9 cellular contexts compared by ENCODE assay signal in genomic region chr7:13990984-13991790, GRCh38. TPM values are rescaled to one million over a fixed set of nuclear protein-coding genes. Genes with fewer than 3 reads are reported as not detected.
DNase-seq lines count a peak whose midpoint lies in the region; ATAC-seq and TF ChIP-seq lines count a peak whose summit lies in the region.
"Had no signal": no experiment of that assay in that cellular context is flagged by ENCODE, and none has a peak within 500 bp of the region (broad histone marks: within the 10 kb centered on the region; RNA-seq: fewer than 3 reads in every experiment).

No MANE protein-coding gene starts in this region.

- TF ChIP-seq CTCF in Peyer's patch (IDR thresholded peaks at IDR 0.05) = peak in 1 of 6 experiments; percentile 37
- TF ChIP-seq CTCF in fibroblast of villous mesenchyme (IDR thresholded peaks at IDR 0.05; ENCODE audit: insufficient read depth, low read depth, low read length) = no peak

- no peak overlapping the region for H3K4me3 Mint-ChIP-seq in activated T-helper 17 cell treated with anti-CD3 and anti-CD28 coated beads, Interleukin-2, amount 50 U/mL, for 72 hours
- H3K4me3 Mint-ChIP-seq in naive thymus-derived CD8-positive, alpha-beta T cell = no peak overlapping the region
- no peak overlapping the region for H3K4me3 Mint-ChIP-seq in stimulated activated naive B cell treated with anti-CD40 and anti-IgM and Interleukin-4, amounts not matched to agents 10 μg/mL and 1 μg/mL and 100 μg/mL, for 72 hours
- H3K4me3 Mint-ChIP-seq: activated naive CD4-positive, alpha-beta T cell treated with anti-CD3 and anti-CD28 coated beads, Interleukin-2, amount 50 U/mL, for 24 hours had no signal

- no peaks in the 10 kb centered on the region for H3K9me3 ChIP-seq in Peyer's patch

- no peak for TF ChIP-seq EP300 in Ishikawa (IDR thresholded peaks at IDR 0.05; ENCODE audit: borderline replicate concordance)

- H3K27me3 ChIP-seq in Peyer's patch = no peaks in the 10 kb centered on the region

- POLR2A ChIA-PET in naive thymus-derived CD8-positive, alpha-beta T cell (lab: Charles Lee) = interaction anchor here (0.6 kb wide), 1 partner anchor 348 kb away, joined by 3 read pairs; no protein-coding TSS in a partner anchor

- peak; percentile 57 for ATAC-seq in GM21529 (IDR thresholded peaks at IDR 0.05; ENCODE audit: unreplicated experiment)
- ATAC-seq in activated T-helper 17 cell treated with anti-CD3 and anti-CD28 coated beads, Interleukin-2, amount 50 U/mL, for 72 hours (replicated peaks) = peak; percentile 91
- ATAC-seq in naive thymus-derived CD8-positive, alpha-beta T cell = peak; percentile 30 to 53
- ATAC-seq in stimulated activated naive B cell treated with anti-CD40 and anti-IgM and Interleukin-4, amounts not matched to agents 10 μg/mL and 1 μg/mL and 100 μg/mL, for 72 hours (replicated peaks) = peak; percentile 72 to 73

- H3K4me3 ChIP-seq in Peyer's patch = peak overlapping the region; percentile 34 to 78 (median 48)
- H3K4me3 ChIP-seq in fibroblast of villous mesenchyme (ENCODE audit: low read depth, low read length) = peak overlapping the region; percentile 75

- H3K27me3 Mint-ChIP-seq in activated T-helper 17 cell treated with anti-CD3 and anti-CD28 coated beads, Interleukin-2, amount 50 U/mL, for 72 hours = no peaks in the 10 kb centered on the region
- peaks cover 4 to 11% (median 4%) of the 10 kb centered on the region in 5 donors for H3K27me3 Mint-ChIP-seq in naive thymus-derived CD8-positive, alpha-beta T cell
- peaks cover 4 to 6% of the 10 kb centered on the region in 2 donors for H3K27me3 Mint-ChIP-seq in stimulated activated naive B cell treated with anti-CD40 and anti-IgM and Interleukin-4, amounts not matched to agents 10 μg/mL and 1 μg/mL and 100 μg/mL, for 72 hours

- TF ChIP-seq RAD21 in Ishikawa (IDR thresholded peaks at IDR 0.05; ENCODE audit: low read depth) = no peak

- peak overlapping the region; percentile 55 to 73 (median 64) for H3K27ac ChIP-seq in Peyer's patch

- no peak overlapping the region for H3K27ac Mint-ChIP-seq in activated T-helper 17 cell treated with anti-CD3 and anti-CD28 coated beads, Interleukin-2, amount 50 U/mL, for 72 hours
- no peak overlapping the region for H3K27ac Mint-ChIP-seq in naive thymus-derived CD8-positive, alpha-beta T cell
- H3K27ac Mint-ChIP-seq in stimulated activated naive B cell treated with anti-CD40 and anti-IgM and Interleukin-4, amounts not matched to agents 10 μg/mL and 1 μg/mL and 100 μg/mL, for 72 hours = no peak overlapping the region
- H3K27ac Mint-ChIP-seq: activated naive CD4-positive, alpha-beta T cell treated with anti-CD3 and anti-CD28 coated beads, Interleukin-2, amount 50 U/mL, for 24 hours had no signal

- H3K9me3 Mint-ChIP-seq in activated T-helper 17 cell treated with anti-CD3 and anti-CD28 coated beads, Interleukin-2, amount 50 U/mL, for 72 hours = no peaks in the 10 kb centered on the region
- peaks cover 0 to under 1% (median 0%) of the 10 kb centered on the region in 9 donors for H3K9me3 Mint-ChIP-seq in naive thymus-derived CD8-positive, alpha-beta T cell
- H3K9me3 Mint-ChIP-seq in stimulated activated naive B cell treated with anti-CD40 and anti-IgM and Interleukin-4, amounts not matched to agents 10 μg/mL and 1 μg/mL and 100 μg/mL, for 72 hours = no peaks in the 10 kb centered on the region
- H3K9me3 Mint-ChIP-seq: activated naive CD4-positive, alpha-beta T cell treated with anti-CD3 and anti-CD28 coated beads, Interleukin-2, amount 50 U/mL, for 24 hours had no signal

- no peaks in the 10 kb centered on the region for H3K36me3 ChIP-seq in Peyer's patch

- peaks cover 0 to 9% (median 0%) of the 10 kb centered on the region in 4 donors for H3K4me1 ChIP-seq in Peyer's patch

- H3K36me3 Mint-ChIP-seq in activated T-helper 17 cell treated with anti-CD3 and anti-CD28 coated beads, Interleukin-2, amount 50 U/mL, for 72 hours (ENCODE audit: low read depth) = no peaks in the 10 kb centered on the region
- H3K36me3 Mint-ChIP-seq in naive thymus-derived CD8-positive, alpha-beta T cell = peaks cover 0 to 2% (median 0%) of the 10 kb centered on the region in 3 donors
- H3K36me3 Mint-ChIP-seq in stimulated activated naive B cell treated with anti-CD40 and anti-IgM and Interleukin-4, amounts not matched to agents 10 μg/mL and 1 μg/mL and 100 μg/mL, for 72 hours = no peaks in the 10 kb centered on the region
- H3K36me3 Mint-ChIP-seq: activated naive CD4-positive, alpha-beta T cell treated with anti-CD3 and anti-CD28 coated beads, Interleukin-2, amount 50 U/mL, for 24 hours had no signal

- no peaks in the 10 kb centered on the region for H3K4me1 Mint-ChIP-seq in activated T-helper 17 cell treated with anti-CD3 and anti-CD28 coated beads, Interleukin-2, amount 50 U/mL, for 72 hours
- no peaks in the 10 kb centered on the region for H3K4me1 Mint-ChIP-seq in naive thymus-derived CD8-positive, alpha-beta T cell
- no peaks in the 10 kb centered on the region for H3K4me1 Mint-ChIP-seq in stimulated activated naive B cell treated with anti-CD40 and anti-IgM and Interleukin-4, amounts not matched to agents 10 μg/mL and 1 μg/mL and 100 μg/mL, for 72 hours
- H3K4me1 Mint-ChIP-seq: activated naive CD4-positive, alpha-beta T cell treated with anti-CD3 and anti-CD28 coated beads, Interleukin-2, amount 50 U/mL, for 24 hours had no signal

- no peak for TF ChIP-seq POLR2A in Peyer's patch (IDR thresholded peaks at IDR 0.05)

- peak; percentile 97 for DNase-seq in COR-L47 (lab: John Stamatoyannopoulos, UW)
- DNase-seq in Peyer's patch = peak; percentile 66 to 91 (median 89)
- DNase-seq in fibroblast of villous mesenchyme (ENCODE audit: low read depth) = peak; percentile 99
- peak in 3 of 10 donors; percentile 1 to 58 (median 12) for DNase-seq in naive thymus-derived CD8-positive, alpha-beta T cell
- DNase-seq in stimulated activated naive B cell treated with anti-CD40 and anti-IgM and Interleukin-4, amounts not matched to agents 10 μg/mL and 1 μg/mL and 100 μg/mL, for 72 hours = peak; percentile 17

TF ChIP-seq in Ishikawa, 13 proteins besides CTCF, POLR2A, EP300 and RAD21:
- TF ChIP-seq EGR1 (IDR thresholded peaks at IDR 0.05) = no peak
- no peak for TF ChIP-seq ZBTB7A (IDR thresholded peaks at IDR 0.05; ENCODE audit: low read depth)
- TF ChIP-seq CEBPB (IDR thresholded peaks at IDR 0.05) = no peak
- TF ChIP-seq USF1 (IDR thresholded peaks at IDR 0.05) = peak; percentile 90
- TF ChIP-seq TEAD4 (IDR thresholded peaks at IDR 0.05) = no peak
- no peak for TF ChIP-seq CREB1 (IDR thresholded peaks at IDR 0.05; ENCODE audit: low read depth)
- TF ChIP-seq REST (IDR thresholded peaks at IDR 0.05; ENCODE audit: low read depth) = no peak
- TF ChIP-seq TCF12 (IDR thresholded peaks at IDR 0.05; ENCODE audit: low read depth) = no peak
- no peak for TF ChIP-seq FOXM1 (IDR thresholded peaks at IDR 0.05; ENCODE audit: borderline replicate concordance, low read depth)
- no peak for TF ChIP-seq TAF1 (IDR thresholded peaks at IDR 0.05; ENCODE audit: low read depth)
- TF ChIP-seq NFIC (IDR thresholded peaks at IDR 0.05) = no peak
- TF ChIP-seq YY1 (IDR thresholded peaks at IDR 0.05; ENCODE audit: low read depth) = no peak
- TF ChIP-seq MAX (IDR thresholded peaks at IDR 0.05) = 0 out of 2 replicates have a peak, but pooled peaks have one; percentile 8

RNA-seq across cellular contexts. Expression of gene ETV1, which starts 1.7 kb away (rescaled TPM):
- 1 to 10 TPM; 1.6 to 5.1 (median 2.0) TPM for total RNA-seq in Peyer's patch
- total RNA-seq in activated T-helper 17 cell treated with anti-CD3 and anti-CD28 coated beads, Interleukin-2, amount 50 U/mL, for 72 hours = 1 to 10 TPM; 1.4 to 1.7 TPM
- 9.3 and 11.7 TPM in 2 replicates for total RNA-seq in fibroblast of villous mesenchyme
- not detected for total RNA-seq in naive thymus-derived CD8-positive, alpha-beta T cell
- not detected for polyA plus RNA-seq in naive thymus-derived CD8-positive, alpha-beta T cell
